Comparison of ENCODE assay signal across 21 cellular contexts in genomic region chr11:46331653-46331984, GRCh38. TPM values are rescaled to one million over a fixed set of nuclear protein-coding genes. Genes with fewer than 3 reads are reported as not detected.
DNase-seq lines count a peak whose midpoint lies in the region; ATAC-seq and TF ChIP-seq lines count a peak whose summit lies in the region.
"Had no signal": no experiment of that assay in that cellular context is flagged by ENCODE, and none has a peak within 500 bp of the region (broad histone marks: within the 10 kb centered on the region; RNA-seq: fewer than 3 reads in every experiment).

No MANE protein-coding gene starts in this region.

- no peak for ATAC-seq in T-helper 17 cell

- no peaks in the 10 kb centered on the region for H3K27me3 Mint-ChIP-seq in activated T-cell treated with anti-CD3 and anti-CD28 coated beads, Interleukin-2, amount 50 U/mL, for 24 hours
- peaks cover 3% of the 10 kb centered on the region for H3K27me3 Mint-ChIP-seq in T-helper 17 cell
- H3K27me3 Mint-ChIP-seq in dendritic cell treated with granulocyte-macrophage colony-stimulating factor and Interleukin-4, amounts not matched to agents 40 ng/mL and 50 ng/mL, for 4 days, result peaks cover 73% of the 10 kb centered on the region

- H3F3A ChIP-seq in MM.1S (ENCODE audit: insufficient read depth, low read length), result no peaks in the 10 kb centered on the region

- H3K4me1 ChIP-seq in osteoblast (ENCODE audit: insufficient read depth, low read length) (peaks cover 2% of the 10 kb centered on the region), MM.1S (ENCODE audit: low read length) (no peaks in the 10 kb centered on the region)

- H3K27me3 ChIP-seq in osteoblast (ENCODE audit: insufficient read depth, low read length) (peaks cover 57% of the 10 kb centered on the region), MM.1S (replicated peaks; ENCODE audit: insufficient read depth, low read length) (peaks cover 69% of the 10 kb centered on the region)
- H3K27me3 ChIP-seq: MG63 had no signal

- peak overlapping the region; percentile 76 for H3K27ac Mint-ChIP-seq in activated T-cell treated with anti-CD3 and anti-CD28 coated beads, Interleukin-2, amount 50 U/mL, for 24 hours
- H3K27ac Mint-ChIP-seq in T-helper 17 cell, result peak overlapping the region; percentile 94
- peak overlapping the region; percentile 65 for H3K27ac Mint-ChIP-seq in dendritic cell treated with granulocyte-macrophage colony-stimulating factor and Interleukin-4, amounts not matched to agents 40 ng/mL and 50 ng/mL, for 4 days

- no peak overlapping the region for H3K9ac ChIP-seq in MM.1S (ENCODE audit: low read length)

- H3K4me3 ChIP-seq in osteoblast (ENCODE audit: insufficient read depth, low read length) (no peak overlapping the region), MM.1S (ENCODE audit: low read length) (no peak overlapping the region)
- H3K4me3 ChIP-seq: colonic mucosa, MG63, PC-9 had no signal

- no peak overlapping the region for H3K4me2 ChIP-seq in osteoblast (ENCODE audit: insufficient read depth, low read length)
- no peak overlapping the region for H3K4me2 ChIP-seq in MM.1S (ENCODE audit: low read depth, low read length)
- H3K4me2 ChIP-seq: PC-9 had no signal

- H4K20me1 ChIP-seq in osteoblast (ENCODE audit: insufficient read depth, low read length) (no peaks in the 10 kb centered on the region), MM.1S (ENCODE audit: insufficient read depth, low read length) (no peaks in the 10 kb centered on the region)

- H3K36me3 Mint-ChIP-seq in activated T-cell treated with anti-CD3 and anti-CD28 coated beads, Interleukin-2, amount 50 U/mL, for 24 hours (ENCODE audit: low read depth), result no peaks in the 10 kb centered on the region
- peaks cover 3% of the 10 kb centered on the region for H3K36me3 Mint-ChIP-seq in T-helper 17 cell (ENCODE audit: low read depth)
- H3K36me3 Mint-ChIP-seq in dendritic cell treated with granulocyte-macrophage colony-stimulating factor and Interleukin-4, amounts not matched to agents 40 ng/mL and 50 ng/mL, for 4 days (ENCODE audit: low read depth), result no peaks in the 10 kb centered on the region

- no peak for TF ChIP-seq CTCF in osteoblast (IDR thresholded peaks at IDR 0.05; ENCODE audit: extremely low read depth, low read depth, low read length)
- no peak for TF ChIP-seq CTCF in MM.1S (IDR thresholded peaks at IDR 0.05; ENCODE audit: low read length)

- H3K36me3 ChIP-seq in osteoblast (ENCODE audit: insufficient read depth, low read length) (no peaks in the 10 kb centered on the region), MM.1S (replicated peaks; ENCODE audit: insufficient read depth, low read length) (no peaks in the 10 kb centered on the region)
- H3K36me3 ChIP-seq: colonic mucosa, MG63 had no signal

- no peak for DNase-seq in activated T-cell treated with anti-CD3 and anti-CD28 coated beads, Interleukin-2, amount 50 U/mL, for 24 hours
- DNase-seq in activated T-cell treated with anti-CD3 and anti-CD28 coated beads for 4 hours (no peak), T-helper 17 cell (no peak), osteoblast (ENCODE audit: insufficient read length, low spot score, missing footprints) (peak; percentile 54), T1000 (lab: John Stamatoyannopoulos, UW) (no peak), SHP77 (lab: John Stamatoyannopoulos, UW) (no peak), MM.1S (no peak)
- DNase-seq: ACHN, amniotic stem cell, Calu3, colonic mucosa, erythroblast, GDM1, HCEC 1CT, mammary epithelial cell, MG63, NCI-H2029, NCI-H526, occipital lobe, PC-9 had no signal

- no peaks in the 10 kb centered on the region for H3K9me3 Mint-ChIP-seq in activated T-cell treated with anti-CD3 and anti-CD28 coated beads, Interleukin-2, amount 50 U/mL, for 24 hours
- H3K9me3 Mint-ChIP-seq in dendritic cell treated with granulocyte-macrophage colony-stimulating factor and Interleukin-4, amounts not matched to agents 40 ng/mL and 50 ng/mL, for 4 days, result no peaks in the 10 kb centered on the region

- H2AFZ ChIP-seq in osteoblast (ENCODE audit: low read length), result no peak overlapping the region
- H2AFZ ChIP-seq in MM.1S (ENCODE audit: low read length), result no peak overlapping the region
- H2AFZ ChIP-seq: PC-9 had no signal

- H3K9me3 ChIP-seq in T-helper 17 cell (ENCODE audit: control insufficient read depth, low read length, poor library complexity, severe bottlenecking) (no peaks in the 10 kb centered on the region), osteoblast (ENCODE audit: low read depth, low read length) (no peaks in the 10 kb centered on the region), MM.1S (replicated peaks; ENCODE audit: insufficient read depth, low read length) (no peaks in the 10 kb centered on the region)
- H3K9me3 ChIP-seq: colonic mucosa, MG63 had no signal

- intact Hi-C loops in dendritic cell treated with granulocyte-macrophage colony-stimulating factor and Interleukin-4, amounts not matched to agents 40 ng/mL and 50 ng/mL, for 4 days (cut with micrococcal nuclease), result no loop called here

- peaks cover 62% of the 10 kb centered on the region for H3K4me1 Mint-ChIP-seq in activated T-cell treated with anti-CD3 and anti-CD28 coated beads, Interleukin-2, amount 50 U/mL, for 24 hours (ENCODE audit: low read depth)
- H3K4me1 Mint-ChIP-seq in T-helper 17 cell, result peaks cover 39% of the 10 kb centered on the region
- peaks cover 72% of the 10 kb centered on the region for H3K4me1 Mint-ChIP-seq in dendritic cell treated with granulocyte-macrophage colony-stimulating factor and Interleukin-4, amounts not matched to agents 40 ng/mL and 50 ng/mL, for 4 days (ENCODE audit: low read depth)

- no peak overlapping the region for H3K27ac ChIP-seq in osteoblast (ENCODE audit: low read depth, low read length)
- no peak overlapping the region for H3K27ac ChIP-seq in MM.1S (ENCODE audit: low read length)
- H3K27ac ChIP-seq: colonic mucosa, PC-9 had no signal

- peak overlapping the region; percentile 28 for H3K4me3 Mint-ChIP-seq in activated T-cell treated with anti-CD3 and anti-CD28 coated beads, Interleukin-2, amount 50 U/mL, for 24 hours
- peak overlapping the region; percentile 88 for H3K4me3 Mint-ChIP-seq in T-helper 17 cell
- peak overlapping the region; percentile 0 for H3K4me3 Mint-ChIP-seq in dendritic cell treated with granulocyte-macrophage colony-stimulating factor and Interleukin-4, amounts not matched to agents 40 ng/mL and 50 ng/mL, for 4 days

- H3K9me2 ChIP-seq in MM.1S (replicated peaks; ENCODE audit: insufficient read depth, low read length), result no peaks in the 10 kb centered on the region

- H3K79me2 ChIP-seq in osteoblast (ENCODE audit: insufficient read depth, low read length) (no peaks in the 10 kb centered on the region), MM.1S (ENCODE audit: low read length) (no peaks in the 10 kb centered on the region)

RNA-seq across cellular contexts. Expression of gene DGKZ, which starts 15.6 kb away (rescaled TPM):
- total RNA-seq in T-helper 17 cell, result 100 to 1,000 TPM; 194 to 196 TPM
- total RNA-seq in osteoblast, result 47.1 and 52.5 TPM in 2 replicates

RNA-seq across cellular contexts. Expression of gene MDK, which starts 49.9 kb away (rescaled TPM):
- 1 to 10 TPM; 2.6 to 3.7 TPM for total RNA-seq in T-helper 17 cell
- 27.5 and 27.7 TPM in 2 replicates for total RNA-seq in osteoblast

RNA-seq across cellular contexts. Expression of gene CREB3L1, which starts 54.2 kb away (rescaled TPM):
- total RNA-seq in T-helper 17 cell (not detected), osteoblast (30.1 and 33.3 TPM in 2 replicates)
- total RNA-seq: Calu3 had no signal

RNA-seq across cellular contexts. Expression of gene CHRM4, which starts 60.0 kb away (rescaled TPM):
- 1 to 10 TPM; 4.3 to 4.8 TPM for total RNA-seq in T-helper 17 cell
- 0.29 and 0.36 TPM in 2 replicates for total RNA-seq in osteoblast
- total RNA-seq: Calu3 had no signal

Comparison
In these comparisons a context has a peak if more than half of its experiments do, and no peak if none do; other contexts are left out.
1. H3K4me3 Mint-ChIP-seq: peak in every context shown above with its lines; median percentile 88 in T-helper 17 cell; 28 in activated T-cell treated with anti-CD3 and anti-CD28 coated beads, Interleukin-2, amount 50 U/mL, for 24 hours; 0 in dendritic cell treated with granulocyte-macrophage colony-stimulating factor and Interleukin-4, amounts not matched to agents 40 ng/mL and 50 ng/mL, for 4 days.
2. RNA of gene CREB3L1, which starts 54.2 kb away (total RNA-seq): 30.1 to 33.3 TPM in osteoblast; not detected in T-helper 17 cell; every median in the first group is over 10 times any median in the second.
3. Peak in every context shown above with its lines, with median percentiles within 50 percentile points of each other: H3K27ac Mint-ChIP-seq.